9 cellular contexts compared by ENCODE assay signal in genomic region chr1:225754940-225755635, GRCh38.
DNase-seq lines count a peak whose midpoint lies in the region; ATAC-seq and FAIRE-seq lines count a peak whose summit lies in the region.
"Had no signal": no experiment of that assay in that cellular context is flagged by ENCODE, and none has a peak within 500 bp of the region (broad histone marks: within the 10 kb centered on the region; RNA-seq: fewer than 3 reads in every experiment).

No MANE protein-coding gene starts in this region.

- ATAC-seq in HG03460 (IDR thresholded peaks at IDR 0.05; ENCODE audit: unreplicated experiment): no peak

- no peak for FAIRE-seq in urothelium cell line (lab: Jason Lieb, UNC)

- no peaks in the 10 kb centered on the region for H3K27me3 ChIP-seq in adipocyte (replicated peaks; ENCODE audit: control insufficient read depth, insufficient read depth, low read length)

- no peak overlapping the region for H3K4me3 ChIP-seq in adipocyte (ENCODE audit: low read length)

- H3K9me3 ChIP-seq in adipocyte (ENCODE audit: control insufficient read depth, low read length): no peaks in the 10 kb centered on the region

- peaks cover 18% of the 10 kb centered on the region for H3K4me1 ChIP-seq in adipocyte (ENCODE audit: control insufficient read depth, insufficient read depth, low read length)

- peak overlapping the region; percentile 52 for H3K9ac ChIP-seq in adipocyte (ENCODE audit: low read length)

- DNase-seq in NCI-H526 (lab: John Stamatoyannopoulos, UW) (peak; percentile 16 to 35), NCI-H526 treated with DMSO at 0.1 percent for 48 hours (lab: John Stamatoyannopoulos, UW) (no peak), adipocyte (ENCODE audit: low read depth) (peak; percentile 72), kidney glomerular epithelial cell (lab: John Stamatoyannopoulos, UW) (peak; percentile 48), urothelium cell line (ENCODE audit: low spot score) (peak; percentile 77), 8988T (no peak)
- DNase-seq in stimulated activated CD4-positive, alpha-beta T cell treated with anti-CD3 and anti-CD28 coated beads, Interleukin-4, amount 100 ng/mL, for 24 hours: no peak
- DNase-seq: NCI-H146 had no signal

- H3K36me3 ChIP-seq in adipocyte (ENCODE audit: control insufficient read depth, insufficient read depth, low read length, severe bottlenecking): no peaks in the 10 kb centered on the region

Comparison
In these comparisons a context has a peak if more than half of its experiments do, and no peak if none do; other contexts are left out.
1. DNase-seq: peak in NCI-H526 (2 of 2), adipocyte (single experiment), kidney glomerular epithelial cell (single experiment) and urothelium cell line (single experiment); none in NCI-H526 treated with DMSO at 0.1 percent for 48 hours (single experiment), 8988T (single experiment) and stimulated activated CD4-positive, alpha-beta T cell treated with anti-CD3 and anti-CD28 coated beads, Interleukin-4, amount 100 ng/mL, for 24 hours (single experiment).